Comparison of ENCODE assay signal across 10 cellular contexts in the genomic region with DNA sequence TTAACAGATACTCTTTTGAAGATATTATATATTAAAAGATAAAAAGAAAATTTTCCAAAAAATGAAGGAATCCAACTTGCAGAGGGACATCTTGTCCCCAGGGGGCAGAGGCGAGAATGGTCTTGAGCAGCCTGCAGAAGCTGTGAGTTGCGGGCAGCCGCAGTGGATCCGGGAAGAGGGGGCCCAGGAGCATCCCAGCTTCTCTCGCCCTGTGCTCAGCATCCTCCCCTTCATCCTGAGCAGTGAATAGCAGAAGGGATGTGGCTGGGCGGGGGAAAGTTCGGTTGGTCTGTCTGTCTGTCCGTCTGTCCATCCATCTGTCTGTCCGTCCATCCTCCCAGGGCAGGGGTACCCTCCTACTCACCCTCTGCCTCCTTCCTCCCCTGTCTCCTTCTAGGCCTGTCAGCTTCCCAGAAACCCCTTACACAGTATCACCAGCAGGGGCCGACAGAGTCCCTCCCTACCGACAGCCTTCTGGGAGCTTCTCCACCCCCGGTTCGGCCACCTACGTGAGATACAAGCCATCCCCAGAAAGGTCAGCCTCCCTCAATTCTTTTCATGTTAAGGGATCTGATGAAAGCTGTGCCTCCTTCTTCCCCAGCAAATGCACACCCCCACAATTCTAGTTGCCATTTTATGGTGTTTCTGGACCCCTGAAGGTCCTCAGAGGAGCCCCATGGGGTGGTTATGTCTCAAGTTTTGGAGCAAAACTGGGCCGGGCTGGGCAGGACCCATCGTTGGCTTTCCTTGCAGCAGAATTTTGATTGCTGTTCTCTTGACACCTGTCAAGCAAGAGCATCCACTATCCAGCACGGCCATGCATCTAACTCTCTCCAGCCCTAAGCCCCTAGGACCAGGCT.
DNase-seq lines count a peak whose midpoint lies in the region; ATAC-seq and TF ChIP-seq lines count a peak whose summit lies in the region.
"Had no signal": no experiment of that assay in that cellular context is flagged by ENCODE, and none has a peak within 500 bp of the region (broad histone marks: within the 10 kb centered on the region; RNA-seq: fewer than 3 reads in every experiment).

No MANE protein-coding gene starts in this region.

- POLR2A ChIA-PET in WTC11 (lab: Charles Lee): interaction anchor here (0.6 to 1.3 kb wide), 7 partner anchors 9 to 236 kb away, joined by 3 to 7 read pairs (median 3); a partner anchor contains a TSS

- H3K4me1 Mint-ChIP-seq in WTC11: no peaks in the 10 kb centered on the region

- H3K4me3 ChIP-seq in lower lobe of right lung: no peak overlapping the region
- H3K4me3 ChIP-seq: BLaER1 treated with 17β-estradiol and CSF1 and Interleukin-3, amounts not matched to agents 10 nM and 100 nM had no signal

- H3K27ac Mint-ChIP-seq in WTC11: no peak overlapping the region
- H3K27ac Mint-ChIP-seq: dendritic cell treated with granulocyte-macrophage colony-stimulating factor and Interleukin-4, amounts not matched to agents 40 ng/mL and 50 ng/mL, for 4 days had no signal

- H3K27me3 ChIP-seq in lower lobe of right lung (ENCODE audit: low read depth): no peaks in the 10 kb centered on the region
- H3K27me3 ChIP-seq: BLaER1 treated with 17β-estradiol and CSF1 and Interleukin-3, amounts not matched to agents 10 nM and 100 nM had no signal

- H3K4me3 Mint-ChIP-seq in WTC11: no peak overlapping the region
- H3K4me3 Mint-ChIP-seq: dendritic cell treated with granulocyte-macrophage colony-stimulating factor and Interleukin-4, amounts not matched to agents 40 ng/mL and 50 ng/mL, for 4 days had no signal

- H3K9me3 ChIP-seq in lower lobe of right lung: no peaks in the 10 kb centered on the region
- H3K9me3 ChIP-seq: BLaER1 treated with 17β-estradiol and CSF1 and Interleukin-3, amounts not matched to agents 10 nM and 100 nM had no signal

- DNase-seq in NCI-H2081 (lab: John Stamatoyannopoulos, UW): peak; percentile 43 to 57
- no peak for DNase-seq in NCI-H2081 treated with DMSO at 0.1 percent for 48 hours (lab: John Stamatoyannopoulos, UW)
- peak; percentile 31 to 37 for DNase-seq in NCI-H1930 (lab: John Stamatoyannopoulos, UW)
- peak; percentile 87 for DNase-seq in WTC11 (ENCODE audit: low spot score)
- DNase-seq in dermis blood vessel endothelial cell: peak; percentile 69
- no peak for DNase-seq in lower lobe of right lung
- DNase-seq in stimulated activated CD8-positive, alpha-beta memory T cell treated with anti-CD3 and anti-CD28 coated beads, Interleukin-7, amount 100 ng/mL, for 24 hours (ENCODE audit: low read depth): peak; percentile 20

- peaks cover 15% of the 10 kb centered on the region for H3K36me3 Mint-ChIP-seq in WTC11

- peak; percentile 52 for TF ChIP-seq CTCF in WTC11 (IDR thresholded peaks at IDR 0.05)
- peak; percentile 57 for TF ChIP-seq CTCF in lower lobe of right lung (IDR thresholded peaks at IDR 0.05)

- no peaks in the 10 kb centered on the region for H3K9me3 Mint-ChIP-seq in WTC11
- H3K9me3 Mint-ChIP-seq: dendritic cell treated with granulocyte-macrophage colony-stimulating factor and Interleukin-4, amounts not matched to agents 40 ng/mL and 50 ng/mL, for 4 days had no signal

- no peak overlapping the region for H3K27ac ChIP-seq in lower lobe of right lung
- H3K27ac ChIP-seq: BLaER1 treated with 17β-estradiol and CSF1 and Interleukin-3, amounts not matched to agents 10 nM and 100 nM had no signal

- H3K36me3 ChIP-seq in lower lobe of right lung: peaks cover 31% of the 10 kb centered on the region

- CTCF ChIA-PET in WTC11 (lab: Charles Lee): interaction anchor here (0.5 to 7.0 kb wide), 72 partner anchors 9 to 299 kb away, joined by 3 to 88 read pairs (median 5); a partner anchor contains a TSS

- ATAC-seq in WTC11: peak; percentile 95
- peak; percentile 58 for ATAC-seq in lower lobe of right lung
- no peak for ATAC-seq in HG03135 (IDR thresholded peaks at IDR 0.05; ENCODE audit: unreplicated experiment)

- intact Hi-C loops in lower lobe of right lung (cut with DNase I): no loop called here

- no peaks in the 10 kb centered on the region for H3K4me1 ChIP-seq in lower lobe of right lung

- H3K27me3 Mint-ChIP-seq in WTC11 (ENCODE audit: low read depth): no peaks in the 10 kb centered on the region
- H3K27me3 Mint-ChIP-seq: dendritic cell treated with granulocyte-macrophage colony-stimulating factor and Interleukin-4, amounts not matched to agents 40 ng/mL and 50 ng/mL, for 4 days had no signal

TF ChIP-seq in WTC11, 78 proteins besides CTCF, POLR2A, EP300 and RAD21:
- no peak for TF ChIP-seq ZNF671 (CRISPR knock-in tag; IDR thresholded peaks at IDR 0.05)
- TF ChIP-seq, protein P1, sequence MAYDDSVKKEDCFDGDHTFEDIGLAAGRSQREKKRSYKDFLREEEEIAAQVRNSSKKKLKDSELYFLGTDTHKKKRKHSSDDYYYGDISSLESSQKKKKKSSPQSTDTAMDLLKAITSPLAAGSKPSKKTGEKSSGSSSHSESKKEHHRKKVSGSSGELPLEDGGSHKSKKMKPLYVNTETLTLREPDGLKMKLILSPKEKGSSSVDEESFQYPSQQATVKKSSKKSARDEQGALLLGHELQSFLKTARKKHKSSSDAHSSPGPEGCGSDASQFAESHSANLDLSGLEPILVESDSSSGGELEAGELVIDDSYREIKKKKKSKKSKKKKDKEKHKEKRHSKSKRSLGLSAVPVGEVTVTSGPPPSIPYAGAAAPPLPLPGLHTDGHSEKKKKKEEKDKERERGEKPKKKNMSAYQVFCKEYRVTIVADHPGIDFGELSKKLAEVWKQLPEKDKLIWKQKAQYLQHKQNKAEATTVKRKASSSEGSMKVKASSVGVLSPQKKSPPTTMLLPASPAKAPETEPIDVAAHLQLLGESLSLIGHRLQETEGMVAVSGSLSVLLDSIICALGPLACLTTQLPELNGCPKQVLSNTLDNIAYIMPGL (CRISPR knock-in tag; IDR thresholded peaks at IDR 0.05): peak; percentile 12; the same call in 1 of the 2 replicates
- no peak for TF ChIP-seq CREB1 (CRISPR knock-in tag; IDR thresholded peaks at IDR 0.05)

Comparison
In these comparisons a context has a peak if more than half of its experiments do, and no peak if none do; other contexts are left out.
1. DNase-seq: peak in NCI-H2081 (2 of 2), NCI-H1930 (2 of 2), WTC11 (single experiment), dermis blood vessel endothelial cell (single experiment) and stimulated activated CD8-positive, alpha-beta memory T cell treated with anti-CD3 and anti-CD28 coated beads, Interleukin-7, amount 100 ng/mL, for 24 hours (single experiment); none in NCI-H2081 treated with DMSO at 0.1 percent for 48 hours (single experiment) and lower lobe of right lung (single experiment).